8 cellular contexts compared by ENCODE assay signal in the genomic region with DNA sequence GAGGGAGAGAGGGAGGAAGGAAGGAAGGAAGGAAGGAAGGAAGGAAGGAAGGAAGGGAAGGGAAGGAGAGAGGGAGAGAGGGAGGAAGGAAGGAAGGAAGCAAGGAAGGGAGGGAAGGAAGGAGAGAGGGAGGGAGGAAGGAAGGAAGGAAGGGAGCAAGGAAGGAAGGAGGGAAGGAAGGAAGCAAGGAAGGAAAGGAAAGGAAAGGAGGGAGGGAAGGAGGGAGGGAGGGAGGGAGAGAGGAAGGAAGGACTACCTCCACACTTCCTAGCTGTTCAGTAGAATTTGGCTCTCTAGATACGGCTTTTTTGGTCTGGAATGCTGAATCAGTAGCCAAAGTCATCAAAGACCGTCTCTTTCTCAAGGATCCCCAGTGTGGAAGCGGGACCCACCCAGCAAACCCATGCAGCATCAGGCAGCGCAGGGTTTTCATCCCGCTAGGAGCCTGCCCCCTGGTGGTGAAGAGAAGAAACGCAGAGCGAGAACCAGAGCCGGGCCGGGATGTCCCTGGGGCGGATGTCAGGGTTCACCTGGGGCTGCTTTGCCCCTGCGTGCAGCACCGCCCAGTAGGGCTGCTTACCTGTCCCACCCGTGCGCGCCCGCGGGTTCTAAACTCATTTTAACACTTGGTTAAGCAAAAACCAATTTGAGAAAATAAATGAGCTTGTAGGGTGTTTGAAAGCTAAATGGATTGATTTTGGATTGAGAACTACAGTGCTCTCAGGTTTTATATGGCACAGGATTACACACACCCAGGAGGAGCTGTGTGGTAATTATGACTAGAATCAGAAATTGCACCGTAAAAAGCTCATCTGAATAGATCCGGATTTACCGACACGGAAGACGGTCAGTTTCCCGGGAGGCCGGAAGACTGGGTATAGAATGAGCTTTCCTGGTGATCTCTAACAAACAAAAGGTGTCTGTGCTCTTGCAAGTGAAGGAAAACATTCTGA. TPM values are rescaled to one million over a fixed set of nuclear protein-coding genes. Genes with fewer than 3 reads are reported as not detected.
DNase-seq lines count a peak whose midpoint lies in the region; ATAC-seq lines count a peak whose summit lies in the region.

No MANE protein-coding gene starts in this region.

- no peak for ATAC-seq in HG03097 (IDR thresholded peaks at IDR 0.05; ENCODE audit: low FRiP score, unreplicated experiment)

- H3K4me2 ChIP-seq in mesendoderm (ENCODE audit: low read length) = peak overlapping the region; percentile 40

- H2BK120ac ChIP-seq in mesendoderm (ENCODE audit: low read depth, low read length) = no peak overlapping the region

- H3K4me3 ChIP-seq in H7 (ENCODE audit: insufficient read depth, low read depth, low read length) = no peak overlapping the region
- no peak overlapping the region for H3K4me3 ChIP-seq in mesendoderm (ENCODE audit: low read length)

- peaks cover 9% of the 10 kb centered on the region for H3K4me1 ChIP-seq in mesendoderm (ENCODE audit: control insufficient read depth, low read depth, low read length)

- no peaks in the 10 kb centered on the region for H3K36me3 ChIP-seq in H7 (replicated peaks; ENCODE audit: control insufficient read depth, insufficient read depth, low read length)
- H3K36me3 ChIP-seq in mesendoderm (ENCODE audit: control insufficient read depth, insufficient read depth, low read length) = no peaks in the 10 kb centered on the region

- H3K79me2 ChIP-seq in mesendoderm (ENCODE audit: control insufficient read depth, insufficient read depth, low read length) = no peaks in the 10 kb centered on the region

- H3K9ac ChIP-seq in mesendoderm (ENCODE audit: low read length) = peak overlapping the region; percentile 49

- no peaks in the 10 kb centered on the region for H3K79me1 ChIP-seq in mesendoderm (ENCODE audit: low read length)

- peaks cover 3% of the 10 kb centered on the region; the same call in 1 of the 2 replicates for H3K27me3 ChIP-seq in H7 (ENCODE audit: control insufficient read depth, insufficient read depth, low read length)
- no peaks in the 10 kb centered on the region for H3K27me3 ChIP-seq in mesendoderm (ENCODE audit: insufficient read depth, low read length, poor library complexity)

- H4K8ac ChIP-seq in mesendoderm (ENCODE audit: low read depth, low read length) = no peak overlapping the region

- H3K27ac ChIP-seq in mesendoderm (ENCODE audit: low read depth, low read length) = no peak overlapping the region

- H3K4ac ChIP-seq in mesendoderm (ENCODE audit: low read depth, low read length) = no peak overlapping the region

- H2BK5ac ChIP-seq in mesendoderm (ENCODE audit: low read length) = peak overlapping the region; percentile 43

- H3K23ac ChIP-seq in mesendoderm (ENCODE audit: low read length) = no peak overlapping the region

- peak overlapping the region; percentile 11 for H2BK15ac ChIP-seq in mesendoderm (replicated peaks; ENCODE audit: low read depth)

- WGBS in mesendoderm (ENCODE audit: extremely low coverage, insufficient coverage, low lambda C conversion rate) = no CpG with 5 or more reads among the region's 24 CpGs

- H2AK5ac ChIP-seq in mesendoderm (ENCODE audit: low read length) = no peak overlapping the region

- H4K5ac ChIP-seq in mesendoderm (ENCODE audit: low read length) = no peak overlapping the region

- DNase-seq in DMS114 treated with DMSO at 0.1 percent for 48 hours (lab: John Stamatoyannopoulos, UW; ENCODE audit: unreplicated experiment) = peak; percentile 21
- peak; percentile 90 for DNase-seq in H7
- peak; percentile 73 for DNase-seq in NCI-H2227 treated with DMSO at 0.1 percent for 48 hours (lab: John Stamatoyannopoulos, UW)
- DNase-seq in activated CD4-positive, alpha-beta T cell treated with anti-CD3 and anti-CD28 coated beads, Interleukin-2, amount 50 U/mL, for 24 hours (ENCODE audit: low read depth in 1 of 2, low spot score in 1 of 2) = peak; percentile 59 to 68
- DNase-seq in effector CD4-positive, alpha-beta T cell = peak; percentile 68
- DNase-seq in mesendoderm = peak; percentile 83
- DNase-seq in stimulated activated CD8-positive, alpha-beta memory T cell treated with anti-CD3 and anti-CD28 coated beads, Interleukin-4, amount 100 ng/mL, for 4 hours (ENCODE audit: low read depth in 2 of 2, low spot score in 1 of 2) = peak; percentile 51 to 63

- peak overlapping the region; percentile 65 for H3K56ac ChIP-seq in mesendoderm (ENCODE audit: low read length)

- H3K18ac ChIP-seq in mesendoderm (ENCODE audit: low read length) = peak overlapping the region; percentile 44

RNA-seq across cellular contexts. Expression of gene ARL4C, which starts 48.1 kb away (rescaled TPM):
- 3.4 and 3.6 TPM in 2 replicates for total RNA-seq in H7 (2014; rRNA removed; shearing (Covaris generic))
- 23.7 TPM for polyA plus RNA-seq in mesendoderm (2013, experiment 1 of 2)
- polyA plus RNA-seq in mesendoderm (2013, experiment 2 of 2) = 23.8 TPM

Comparison
In these comparisons a context has a peak if more than half of its experiments do, and no peak if none do; other contexts are left out.
1. DNase-seq: peak in every context shown above with its lines; median percentile 90 in H7; 83 in mesendoderm; 73 in NCI-H2227 treated with DMSO at 0.1 percent for 48 hours; 68 in effector CD4-positive, alpha-beta T cell; 64 in activated CD4-positive, alpha-beta T cell treated with anti-CD3 and anti-CD28 coated beads, Interleukin-2, amount 50 U/mL, for 24 hours; 57 in stimulated activated CD8-positive, alpha-beta memory T cell treated with anti-CD3 and anti-CD28 coated beads, Interleukin-4, amount 100 ng/mL, for 4 hours; 21 in DMS114 treated with DMSO at 0.1 percent for 48 hours.